In genomic region chr2:234288974-234289455, GRCh38 we compare ENCODE assay signal across 8 cellular contexts.
A peak's percentile ranks its signal among the peaks of the same experiment; 100 is the strongest.
DNase-seq lines count a peak whose midpoint lies in the region; ATAC-seq lines count a peak whose summit lies in the region.

No MANE protein-coding gene starts in this region.

- H3K18ac ChIP-seq in mesendoderm (ENCODE audit: low read length) = no peak overlapping the region

- H2BK120ac ChIP-seq in mesendoderm (ENCODE audit: low read depth, low read length) = no peak overlapping the region

- no peak overlapping the region for H2BK5ac ChIP-seq in mesendoderm (ENCODE audit: low read length)

- H2BK15ac ChIP-seq in mesendoderm (replicated peaks; ENCODE audit: low read depth) = no peak overlapping the region

- WGBS in mesendoderm (ENCODE audit: extremely low coverage, insufficient coverage, low lambda C conversion rate) = no CpG with 5 or more reads among the region's 13 CpGs

- H3K27me3 ChIP-seq in mesendoderm (ENCODE audit: insufficient read depth, low read length, poor library complexity) = no peaks in the 10 kb centered on the region

- peaks cover 2% of the 10 kb centered on the region for H3K4me1 ChIP-seq in mesendoderm (ENCODE audit: control insufficient read depth, low read depth, low read length)

- no peak overlapping the region for H2AK5ac ChIP-seq in mesendoderm (ENCODE audit: low read length)

- no peak overlapping the region for H4K5ac ChIP-seq in mesendoderm (ENCODE audit: low read length)

- no peak for ATAC-seq in HG02852 (IDR thresholded peaks at IDR 0.05; ENCODE audit: unreplicated experiment)

- DNase-seq in NCI-H146 (lab: John Stamatoyannopoulos, UW) (peak; percentile 39), NCI-H146 treated with DMSO at 0.1 percent for 48 hours (lab: John Stamatoyannopoulos, UW; ENCODE audit: unreplicated experiment) (no peak), NCI-H2107 (lab: John Stamatoyannopoulos, UW) (peak; percentile 74), dermis microvascular lymphatic vessel endothelial cell (ENCODE audit: low read depth in 2 of 2) (peak; percentile 57 to 65), mesendoderm (peak; percentile 78)
- peak; percentile 82 for DNase-seq in activated CD4-positive, alpha-beta T cell treated with anti-CD3 and anti-CD28 coated beads for 48 hours
- peak; percentile 53 for DNase-seq in stimulated activated naive CD4-positive, alpha-beta T cell treated with Interleukin-2 at 50 U/mL for 16 hours (lab: John Stamatoyannopoulos, UW)

- no peaks in the 10 kb centered on the region for H3K79me1 ChIP-seq in mesendoderm (ENCODE audit: low read length)

- no peaks in the 10 kb centered on the region for H3K36me3 ChIP-seq in mesendoderm (ENCODE audit: control insufficient read depth, insufficient read depth, low read length)

- no peak overlapping the region for H3K4me2 ChIP-seq in mesendoderm (ENCODE audit: low read length)

- H3K4me3 ChIP-seq in mesendoderm (ENCODE audit: low read length) = no peak overlapping the region

- no peaks in the 10 kb centered on the region for H3K79me2 ChIP-seq in mesendoderm (ENCODE audit: control insufficient read depth, insufficient read depth, low read length)

- H4K8ac ChIP-seq in mesendoderm (ENCODE audit: low read depth, low read length) = no peak overlapping the region

- no peak overlapping the region for H3K56ac ChIP-seq in mesendoderm (ENCODE audit: low read length)

- no peak overlapping the region for H3K23ac ChIP-seq in mesendoderm (ENCODE audit: low read length)

- H3K9ac ChIP-seq in mesendoderm (ENCODE audit: low read length) = no peak overlapping the region

- H3K4ac ChIP-seq in mesendoderm (ENCODE audit: low read depth, low read length) = no peak overlapping the region

- no peak overlapping the region for H3K27ac ChIP-seq in mesendoderm (ENCODE audit: low read depth, low read length)
